ENCODE assay signal across 18 cellular contexts in genomic region chr20:25284131-25284601, GRCh38. TPM values are rescaled to one million over a fixed set of nuclear protein-coding genes. Genes with fewer than 3 reads are reported as not detected.
DNase-seq lines count a peak whose midpoint lies in the region; ATAC-seq and TF ChIP-seq lines count a peak whose summit lies in the region.
"Had no signal": no experiment of that assay in that cellular context is flagged by ENCODE, and none has a peak within 500 bp of the region (broad histone marks: within the 10 kb centered on the region; RNA-seq: fewer than 3 reads in every experiment).

No MANE protein-coding gene starts in this region.

- intact Hi-C loops in cardiac septum (cut with DNase I) (no loop called here), heart right ventricle (cut with DNase I) (no loop called here), body of pancreas (cut with DNase I) (no loop called here), ovary (cut with DNase I) (no loop called here), aorta (cut with DNase I) (loop anchor here in 1 of 2 donors (2.0 kb wide), 1 partner anchor 25 kb away; no protein-coding TSS in a partner anchor)

- H3K4me1 ChIP-seq in heart right ventricle, result no peaks in the 10 kb centered on the region
- peaks cover 8% of the 10 kb centered on the region for H3K4me1 ChIP-seq in body of pancreas
- H3K4me1 ChIP-seq in ovary (ENCODE audit: insufficient read depth), result no peaks in the 10 kb centered on the region
- H3K4me1 ChIP-seq in aorta (ENCODE audit: control insufficient read depth in 1 of 2, insufficient read depth in 2 of 2, low read length in 2 of 2), result no peaks in the 10 kb centered on the region

- H3K36me3 ChIP-seq in heart right ventricle (peaks cover 4 to 100% (median 94%) of the 10 kb centered on the region in 9 donors), body of pancreas (replicated peaks in 1 of 2; ENCODE audit: insufficient read depth in 1 of 2, low read depth in 2 of 2) (peaks cover 6 to 12% of the 10 kb centered on the region in 2 donors), ovary (no peaks in the 10 kb centered on the region), aorta (ENCODE audit: control insufficient read depth in 1 of 2, insufficient read depth in 2 of 2, low read length in 1 of 2) (peaks cover 0 to 31% of the 10 kb centered on the region in 2 donors)

- no peaks in the 10 kb centered on the region for H3K9me3 ChIP-seq in heart right ventricle
- no peaks in the 10 kb centered on the region for H3K9me3 ChIP-seq in body of pancreas
- no peaks in the 10 kb centered on the region for H3K9me3 ChIP-seq in ovary
- H3K9me3 ChIP-seq in aorta (ENCODE audit: control insufficient read depth, low read length), result no peaks in the 10 kb centered on the region
- H3K9me3 ChIP-seq: MG63 had no signal

- no peak for TF ChIP-seq POLR2A in body of pancreas (IDR thresholded peaks at IDR 0.05)
- TF ChIP-seq POLR2A in ovary (IDR thresholded peaks at IDR 0.05), result no peak

- DNase-seq in cardiac septum (ENCODE audit: low spot score) (peak; percentile 68), heart right ventricle (no peak), body of pancreas (peak in 3 of 4 donors; percentile 2 to 8 (median 2)), ovary (peak in 4 of 5 donors; percentile 2 to 21 (median 12)), aorta (peak; percentile 35 to 72), T-helper 1 cell (no peak), GM13977 (ENCODE audit: low spot score) (no peak)
- DNase-seq: DMS79 treated with DMSO at 0.1 percent for 48 hours, IMR-90, kidney glomerular epithelial cell, MG63, midbrain, NCI-H1694, NCI-H345, nephron progenitor cell had no signal

- ATAC-seq in heart right ventricle (no peak), body of pancreas (no peak), aorta (ENCODE audit: low FRiP score) (no peak)
- ATAC-seq: activated naive CD4-positive, alpha-beta T cell treated with anti-CD3 and anti-CD28 coated beads, Interleukin-2, amount 50 U/mL, for 72 hours; stimulated activated memory B cell treated with anti-CD40 and anti-IgM and Interleukin-4, amounts not matched to agents 10 μg/mL and 1 μg/mL and 100 μg/mL, for 72 hours had no signal

- H3K27me3 ChIP-seq in heart right ventricle (no peaks in the 10 kb centered on the region), body of pancreas (no peaks in the 10 kb centered on the region), ovary (no peaks in the 10 kb centered on the region), aorta (ENCODE audit: control insufficient read depth in 1 of 2, insufficient read depth in 2 of 2, low read length in 1 of 2) (no peaks in the 10 kb centered on the region)
- H3K27me3 ChIP-seq: MG63 had no signal

- TF ChIP-seq CTCF in heart right ventricle (IDR thresholded peaks at IDR 0.05) (no peak), body of pancreas (IDR thresholded peaks at IDR 0.05) (no peak), ovary (IDR thresholded peaks at IDR 0.05) (no peak), GM13977 (IDR thresholded peaks at IDR 0.05; ENCODE audit: extremely low read depth, insufficient read depth, missing control alignments) (no peak)

- WGBS in heart right ventricle, 2 donors, result 75 to 84% methylated on average over 17 of the region's 17 CpGs
- WGBS in body of pancreas, 2 donors, result 90 to 93% methylated on average over 13 to 17 of the region's 17 CpGs
- 90 to 92% (median 91%) methylated on average over 17 of the region's 17 CpGs for WGBS in ovary, 3 donors
- 88 to 91% methylated on average over 17 of the region's 17 CpGs for WGBS in aorta, 2 donors

- H3K4me3 ChIP-seq in heart right ventricle (no peak overlapping the region), body of pancreas (no peak overlapping the region), ovary (no peak overlapping the region), aorta (ENCODE audit: low read length in 2 of 2) (no peak overlapping the region)
- H3K4me3 ChIP-seq: MG63 had no signal

- TF ChIP-seq EP300 in ovary (IDR thresholded peaks at IDR 0.05), result no peak

- in situ Hi-C loops in GM13977 (cut with MboI; ENCODE audit: low pct_unique_long_range_greater_than_20kb, low sequenced_read_pairs, unreplicated experiment), result no loop called here

- no peak overlapping the region for H3K27ac ChIP-seq in heart right ventricle
- H3K27ac ChIP-seq in body of pancreas, result no peak overlapping the region
- no peak overlapping the region for H3K27ac ChIP-seq in ovary
- no peak overlapping the region for H3K27ac ChIP-seq in aorta (ENCODE audit: low read depth in 1 of 2, low read length in 2 of 2)
- H3K27ac ChIP-seq: HL-60 had no signal

RNA-seq across cellular contexts. Expression of gene PYGB, which starts 36.3 kb away (rescaled TPM):
- total RNA-seq in cardiac septum (386 TPM), heart right ventricle (100 to 1,000 TPM; 203 to 462 (median 276) TPM), body of pancreas (10 to 100 TPM; 34.8 to 42.8 TPM), ovary (10 to 100 TPM; 24.2 to 54.2 (median 52.2) TPM), aorta (10 to 100 TPM; 92.8 to 95.2 TPM)
- polyA plus RNA-seq in heart right ventricle (100 to 1,000 TPM in 1 of 2 donors, 10 to 100 TPM in 1; 83.1 to 250 TPM), ovary (10 to 100 TPM; 23.1 to 27.3 TPM), aorta (100 to 1,000 TPM in 1 of 2 donors, 10 to 100 TPM in 1; 37.9 to 143 TPM)

Comparison
In these comparisons a context has a peak if more than half of its experiments do, and no peak if none do; other contexts are left out.
1. DNase-seq: peak in cardiac septum (single experiment), body of pancreas (3 of 4), ovary (4 of 5) and aorta (2 of 2); none in heart right ventricle (0 of 2), T-helper 1 cell (0 of 5) and GM13977 (single experiment).